8 cellular contexts compared by ENCODE assay signal in the genomic region with DNA sequence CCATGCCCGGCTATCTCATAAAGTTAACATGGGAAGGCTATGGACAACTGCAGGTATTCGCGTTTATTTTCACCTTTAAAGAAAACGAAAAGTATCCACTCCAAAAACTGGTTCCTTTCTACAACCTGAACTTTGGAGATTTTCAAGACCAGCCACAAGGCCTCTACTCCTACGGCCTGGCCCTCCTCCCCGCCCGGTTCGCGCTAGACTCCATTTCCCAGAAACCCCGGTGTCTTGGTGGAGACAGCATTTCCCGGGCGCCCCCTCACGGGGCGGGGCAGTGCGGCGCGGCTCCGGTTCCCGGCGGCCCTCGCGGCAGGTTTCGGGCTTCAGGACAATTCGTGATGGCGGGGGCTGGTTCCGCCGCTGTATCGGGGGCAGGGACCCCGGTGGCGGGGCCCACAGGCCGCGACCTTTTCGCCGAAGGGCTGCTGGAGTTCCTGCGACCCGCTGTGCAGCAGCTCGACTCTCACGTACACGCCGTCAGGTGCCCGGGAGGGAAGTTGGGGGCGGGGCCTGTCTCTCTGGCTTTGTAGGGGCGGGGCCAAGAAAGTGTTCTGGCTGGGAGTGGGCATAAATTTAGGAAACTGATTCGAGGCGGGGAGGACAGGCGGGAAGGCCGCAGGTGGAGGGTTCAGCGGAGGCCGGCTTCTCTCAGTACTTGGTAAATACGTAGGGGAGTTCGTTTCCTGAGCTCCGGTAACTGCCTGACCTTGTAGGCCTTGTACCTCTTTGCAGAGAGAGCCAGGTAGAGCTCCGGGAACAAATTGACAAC. TPM values are rescaled to one million over a fixed set of nuclear protein-coding genes. Genes with fewer than 3 reads are reported as not detected.
A peak's percentile ranks its signal among the peaks of the same experiment; 100 is the strongest.
DNase-seq lines count a peak whose midpoint lies in the region; ATAC-seq and TF ChIP-seq lines count a peak whose summit lies in the region.

A gene with protein sequence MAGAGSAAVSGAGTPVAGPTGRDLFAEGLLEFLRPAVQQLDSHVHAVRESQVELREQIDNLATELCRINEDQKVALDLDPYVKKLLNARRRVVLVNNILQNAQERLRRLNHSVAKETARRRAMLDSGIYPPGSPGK (plus strand): TSS at position 304 of the 775 bp plus-strand sequence. CDS start 41 bp downstream, at position 345.

- H3K9me3 ChIP-seq in HUES6 (ENCODE audit: control insufficient read depth, insufficient read depth, low read depth, low read length): no peaks in the 10 kb centered on the region
- H3K9me3 ChIP-seq in OCI-LY1 (ENCODE audit: low read length): no peaks in the 10 kb centered on the region

- in situ Hi-C loops in endometrial microvascular endothelial cells (cut with HindIII; ENCODE audit: inconsistent ontology term, low pct_unique_long_range_greater_than_20kb, low sequenced_read_pairs): no loop called here

- peaks cover 6% of the 10 kb centered on the region for H3F3A ChIP-seq in OCI-LY1 (ENCODE audit: insufficient read depth, low read length)

- H3K79me2 ChIP-seq in OCI-LY1 (ENCODE audit: insufficient read depth, low read length): 0 out of 2 replicates have a peak, but pooled peaks cover 7% of the 10 kb centered on the region

- H3K27ac ChIP-seq in HUES6 (ENCODE audit: low read depth, low read length): peak within 1 kb of the TSS; percentile 75
- H3K27ac ChIP-seq in OCI-LY1 (ENCODE audit: low read depth, low read length, poor library complexity, severe bottlenecking): peak within 1 kb of the TSS; percentile 68

- DNase-seq in D341Med (ENCODE audit: low spot score) (peak; percentile 97), midbrain (lab: John Stamatoyannopoulos, UW) (peak; percentile 90)
- DNase-seq in activated CD8-positive, alpha-beta memory T cell treated with anti-CD3 and anti-CD28 coated beads, Interleukin-2, amount 50 U/mL, for 4 hours: peak; percentile 90
- DNase-seq in stimulated activated CD8-positive, alpha-beta memory T cell treated with anti-CD3 and anti-CD28 coated beads, Interleukin-2, amount 100 ng/mL, for 1 hour (ENCODE audit: low read depth in 2 of 2): peak; percentile 76 to 79

- H3K9ac ChIP-seq in HUES6 (ENCODE audit: low read length) (peak within 1 kb of the TSS; percentile 80), OCI-LY1 (ENCODE audit: low read length) (peak within 1 kb of the TSS; percentile 87)

- no peaks in the 10 kb centered on the region for H4K20me1 ChIP-seq in OCI-LY1 (ENCODE audit: insufficient read depth, low read length)

- H3K4me2 ChIP-seq in OCI-LY1 (ENCODE audit: low read length): peak within 1 kb of the TSS; percentile 75

- H3K36me3 ChIP-seq in HUES6 (ENCODE audit: control insufficient read depth, insufficient read depth, low read length) (peaks cover 37% of the 10 kb centered on the region), OCI-LY1 (ENCODE audit: insufficient read depth, low read length) (peaks cover 30% of the 10 kb centered on the region)

- no peaks in the 10 kb centered on the region for H3K9me2 ChIP-seq in OCI-LY1 (ENCODE audit: low read depth, low read length)

- 0 out of 2 replicates have a peak within 1 kb of the TSS, but pooled peaks have one; percentile 16 for H2AFZ ChIP-seq in OCI-LY1 (ENCODE audit: low read length)

- TF ChIP-seq CTCF in OCI-LY1 (IDR thresholded peaks at IDR 0.05; ENCODE audit: low read length): no peak

- H3K27me3 ChIP-seq in HUES6 (ENCODE audit: control insufficient read depth, insufficient read depth, low read length): no peaks in the 10 kb centered on the region
- H3K27me3 ChIP-seq in OCI-LY1 (ENCODE audit: insufficient read depth, low read length): no peaks in the 10 kb centered on the region

- ATAC-seq in GM21423 (IDR thresholded peaks at IDR 0.05; ENCODE audit: unreplicated experiment): peak; percentile 92

- H3K4me1 ChIP-seq in HUES6 (ENCODE audit: control insufficient read depth, insufficient read depth, low read length) (peaks cover 5% of the 10 kb centered on the region; the same call in 1 of the 2 replicates), OCI-LY1 (ENCODE audit: insufficient read depth, low read length, severe bottlenecking) (peaks cover 17% of the 10 kb centered on the region)

- peak within 1 kb of the TSS; percentile 81 for H3K4me3 ChIP-seq in HUES6 (ENCODE audit: low read depth, low read length)
- peak within 1 kb of the TSS; percentile 83 for H3K4me3 ChIP-seq in OCI-LY1 (ENCODE audit: low read depth, low read length, poor library complexity, severe bottlenecking)

RNA-seq across cellular contexts. Expression of the gene that starts here (rescaled TPM):
- 68.6 TPM for total RNA-seq in endometrial microvascular endothelial cells (ENCODE audit: inconsistent ontology term)

Comparison
In these comparisons a context has a peak if more than half of its experiments do, and no peak if none do; other contexts are left out.
1. Peak in every context shown above with its lines: DNase-seq, ATAC-seq, H3K4me3 ChIP-seq and H3K27ac ChIP-seq.